ENCODE assay signal across 18 cellular contexts in genomic region chr12:52245259-52245961, GRCh38. TPM values are rescaled to one million over a fixed set of nuclear protein-coding genes. Genes with fewer than 3 reads are reported as not detected.
DNase-seq lines count a peak whose midpoint lies in the region; ATAC-seq and TF ChIP-seq lines count a peak whose summit lies in the region.
"Had no signal": no experiment of that assay in that cellular context is flagged by ENCODE, and none has a peak within 500 bp of the region (broad histone marks: within the 10 kb centered on the region; RNA-seq: fewer than 3 reads in every experiment).

No MANE protein-coding gene starts in this region.

- H3K27ac Mint-ChIP-seq in activated CD8-positive, alpha-beta memory T cell treated with anti-CD3 and anti-CD28 coated beads, Interleukin-2, amount 10 ng/mL, durations not matched to agents 7 days and 5 days, result peak overlapping the region; percentile 73
- H3K27ac Mint-ChIP-seq in MCF 10A (ENCODE audit: low read depth, unreplicated experiment), result peak overlapping the region; percentile 99
- H3K27ac Mint-ChIP-seq: endodermal cell, WTC11 had no signal

- no peak overlapping the region; the same call in 1 of the 2 replicates for H3K27ac ChIP-seq in HCT116 (ENCODE audit: low read depth, low read length)
- H3K27ac ChIP-seq: brain microvascular endothelial cell had no signal

- CTCF ChIA-PET in activated CD8-positive, alpha-beta memory T cell treated with anti-CD3 and anti-CD28 coated beads, Interleukin-2, amount 10 ng/mL, durations not matched to agents 7 days and 5 days (lab: Charles Lee), result interaction anchor here (1.4 to 2.9 kb wide), 9 partner anchors 14 to 639 kb away, joined by 3 to 19 read pairs (median 7); no protein-coding TSS in a partner anchor
- CTCF ChIA-PET in HCT116 (lab: Charles Lee), result interaction anchor here (1.3 to 3.5 kb wide), 4 partner anchors 24 to 82 kb away, joined by 4 to 21 read pairs (median 8); no protein-coding TSS in a partner anchor
- CTCF ChIA-PET in MCF 10A (lab: Yijun Ruan, JAX), result interaction anchor here (0.6 to 3.8 kb wide), 13 partner anchors 10 to 634 kb away, joined by 3 to 34 read pairs (median 3); no protein-coding TSS in a partner anchor

- no peaks in the 10 kb centered on the region for H3K36me3 Mint-ChIP-seq in activated CD8-positive, alpha-beta memory T cell treated with anti-CD3 and anti-CD28 coated beads, Interleukin-2, amount 10 ng/mL, durations not matched to agents 7 days and 5 days
- H3K36me3 Mint-ChIP-seq in MCF 10A (ENCODE audit: insufficient read depth, unreplicated experiment), result peaks cover 98% of the 10 kb centered on the region
- H3K36me3 Mint-ChIP-seq: WTC11 had no signal

- H3K79me2 ChIP-seq in HCT116 (ENCODE audit: insufficient read depth, low read length), result no peaks in the 10 kb centered on the region

- ATAC-seq in activated CD8-positive, alpha-beta memory T cell treated with anti-CD3 and anti-CD28 coated beads, Interleukin-2, amount 10 ng/mL, durations not matched to agents 7 days and 5 days, result no peak
- ATAC-seq in HCT116 (no peak), GM21723 (IDR thresholded peaks at IDR 0.05; ENCODE audit: unreplicated experiment) (no peak), HG03521 (IDR thresholded peaks at IDR 0.05; ENCODE audit: unreplicated experiment) (no peak)
- ATAC-seq: gastrocnemius medialis, WTC11 had no signal

- RAD21 ChIA-PET in HCT116 (lab: Charles Lee; ENCODE audit: low non-redundant PET in 1 of 2, low total read pairs in 2 of 2, uncharacterized antibody in 2 of 2, unreplicated experiment in 2 of 2), result no interaction called here

- peaks cover 66% of the 10 kb centered on the region for H3K4me1 Mint-ChIP-seq in activated CD8-positive, alpha-beta memory T cell treated with anti-CD3 and anti-CD28 coated beads, Interleukin-2, amount 10 ng/mL, durations not matched to agents 7 days and 5 days
- H3K4me1 Mint-ChIP-seq in MCF 10A (ENCODE audit: insufficient read depth, unreplicated experiment), result peaks cover 65% of the 10 kb centered on the region

- H3K27me3 Mint-ChIP-seq in activated CD8-positive, alpha-beta memory T cell treated with anti-CD3 and anti-CD28 coated beads, Interleukin-2, amount 10 ng/mL, durations not matched to agents 7 days and 5 days, result peaks cover 10% of the 10 kb centered on the region
- H3K27me3 Mint-ChIP-seq in MCF 10A (ENCODE audit: insufficient read depth, unreplicated experiment), result no peaks in the 10 kb centered on the region

- H3K4me1 ChIP-seq in HCT116 (ENCODE audit: control insufficient read depth in 1 of 2, insufficient read depth in 2 of 2, low read length in 2 of 2), result peaks cover 66 to 87% of the 10 kb centered on the region in 2 experiments
- peaks cover 77% of the 10 kb centered on the region for H3K4me1 ChIP-seq in skeletal muscle satellite cell (ENCODE audit: control insufficient read depth, insufficient read depth, low read length)

- H3K9me3 ChIP-seq in HCT116 (ENCODE audit: control insufficient read depth in 1 of 2, insufficient read depth in 1 of 2, low read depth in 1 of 2, low read length in 2 of 2) (no peaks in the 10 kb centered on the region), skeletal muscle satellite cell (replicated peaks; ENCODE audit: low read length) (no peaks in the 10 kb centered on the region)
- H3K9me3 ChIP-seq: gastrocnemius medialis, SK-N-SH had no signal

- H3K4me3 Mint-ChIP-seq in activated CD8-positive, alpha-beta memory T cell treated with anti-CD3 and anti-CD28 coated beads, Interleukin-2, amount 10 ng/mL, durations not matched to agents 7 days and 5 days, result no peak overlapping the region
- H3K4me3 Mint-ChIP-seq in MCF 10A (ENCODE audit: unreplicated experiment), result peak overlapping the region; percentile 35
- H3K4me3 Mint-ChIP-seq: endodermal cell, WTC11 had no signal

- H4K20me1 ChIP-seq in HCT116 (ENCODE audit: insufficient read depth), result no peaks in the 10 kb centered on the region

- no peaks in the 10 kb centered on the region for H3K9me3 Mint-ChIP-seq in activated CD8-positive, alpha-beta memory T cell treated with anti-CD3 and anti-CD28 coated beads, Interleukin-2, amount 10 ng/mL, durations not matched to agents 7 days and 5 days (ENCODE audit: low read depth)
- no peaks in the 10 kb centered on the region for H3K9me3 Mint-ChIP-seq in MCF 10A (ENCODE audit: unreplicated experiment)
- H3K9me3 Mint-ChIP-seq: endodermal cell, WTC11 had no signal

- H3K27me3 ChIP-seq in HCT116 (ENCODE audit: insufficient read depth, low read length), result no peaks in the 10 kb centered on the region
- no peaks in the 10 kb centered on the region for H3K27me3 ChIP-seq in skeletal muscle satellite cell (ENCODE audit: control insufficient read depth, insufficient read depth, low read length)
- H3K27me3 ChIP-seq: brain microvascular endothelial cell, gastrocnemius medialis had no signal

- peak overlapping the region; percentile 44; the same call in 1 of the 2 replicates for H3K9ac ChIP-seq in HCT116 (ENCODE audit: low read length)
- H3K9ac ChIP-seq in skeletal muscle satellite cell (ENCODE audit: low read depth, low read length), result peak overlapping the region; percentile 10

- TF ChIP-seq RAD21 in HCT116 (IDR thresholded peaks at IDR 0.05; ENCODE audit: low read depth), result no peak

- intact Hi-C loops in HCT116 (cut with micrococcal nuclease), result no loop called here
- intact Hi-C loops in MCF 10A (cut with micrococcal nuclease), result loop anchor here (2.0 kb wide), 1 partner anchor 35 kb away; no protein-coding TSS in a partner anchor

- DNase-seq in activated CD8-positive, alpha-beta memory T cell treated with anti-CD3 and anti-CD28 coated beads, Interleukin-2, amount 10 ng/mL, durations not matched to agents 7 days and 5 days, result no peak
- DNase-seq in activated CD8-positive, alpha-beta memory T cell treated with anti-CD3 and anti-CD28 coated beads, Interleukin-2, amount 50 U/mL, for 48 hours, result no peak
- no peak for DNase-seq in HCT116 (ENCODE audit: low read depth, low spot score)
- DNase-seq in MCF 10A (ENCODE audit: unreplicated experiment), result no peak
- no peak for DNase-seq in KG1 (lab: John Stamatoyannopoulos, UW)
- DNase-seq: brain microvascular endothelial cell, EL, endodermal cell, GOT3, Kasumi-1, NCI-H1930 had no signal

- H3K36me3 ChIP-seq in HCT116 (ENCODE audit: control insufficient read depth in 1 of 2, insufficient read depth in 2 of 2, low read length in 2 of 2), result no peaks in the 10 kb centered on the region
- H3K36me3 ChIP-seq in skeletal muscle satellite cell (ENCODE audit: insufficient read depth, low read length), result no peaks in the 10 kb centered on the region
- H3K36me3 ChIP-seq: brain microvascular endothelial cell, gastrocnemius medialis had no signal

- no peak for TF ChIP-seq POLR2A in HCT116 (IDR thresholded peaks at IDR 0.05; ENCODE audit: borderline replicate concordance, extremely low read depth, insufficient read depth, insufficient read length)

- TF ChIP-seq CTCF in HCT116 (IDR thresholded peaks at IDR 0.05 in 2 of 3, conservative IDR thresholded peaks at IDR 0.05 in 1 of 3; ENCODE audit: borderline replicate concordance in 1 of 3, insufficient read depth in 1 of 3, low read depth in 2 of 3, low read length in 2 of 3), result no peak
- TF ChIP-seq CTCF in MCF 10A (IDR thresholded peaks at IDR 0.05; ENCODE audit: unreplicated experiment), result no peak

- H3K4me2 ChIP-seq in HCT116 (ENCODE audit: low read length) (peak overlapping the region; percentile 88; the same call in 1 of the 2 replicates), skeletal muscle satellite cell (ENCODE audit: low read length) (peak overlapping the region; percentile 35)

- H3K4me3 ChIP-seq in HCT116 (replicated peaks in 1 of 2; ENCODE audit: low read depth in 1 of 2, low read length in 2 of 2) (no peak overlapping the region), skeletal muscle satellite cell (ENCODE audit: low read length) (no peak overlapping the region)
- H3K4me3 ChIP-seq: gastrocnemius medialis had no signal

- BruUV-seq in HCT116 (replicated peaks; lab: Mats Ljungman, UMichigan) (no TSS peak), MCF 10A (replicated peaks; lab: Mats Ljungman, UMichigan) (no TSS peak)

- no peaks in the 10 kb centered on the region for H3K9me2 ChIP-seq in HCT116 (ENCODE audit: insufficient read depth)
- H3K9me2 ChIP-seq: SK-N-SH had no signal

- H2AFZ ChIP-seq in HCT116 (ENCODE audit: low read depth, low read length, poor library complexity, severe bottlenecking), result no peak overlapping the region

- POLR2A ChIA-PET in HCT116 (lab: Charles Lee) (interaction anchor here (1.2 to 1.7 kb wide), 2 partner anchors 34 to 98 kb away, joined by 3 to 6 read pairs; no protein-coding TSS in a partner anchor), MCF 10A (lab: Yijun Ruan, JAX) (interaction anchor here (0.6 to 2.7 kb wide), 13 partner anchors 9 to 239 kb away, joined by 3 to 24 read pairs (median 4); no protein-coding TSS in a partner anchor)

TF ChIP-seq in HCT116, 20 proteins besides CTCF, POLR2A, EP300 and RAD21 (continues in another document):
- TF ChIP-seq TCF7L2 (IDR thresholded peaks at IDR 0.05; ENCODE audit: borderline replicate concordance, extremely low read depth, insufficient read depth, insufficient read length), result no peak
- no peak for TF ChIP-seq YY1 (IDR thresholded peaks at IDR 0.05; ENCODE audit: extremely low read depth, insufficient replicate concordance, low read depth, low read length)
- TF ChIP-seq EZH2phosphoT487 (IDR thresholded peaks at IDR 0.05; ENCODE audit: borderline replicate concordance), result no peak

RNA-seq across cellular contexts. Expression of gene KRT7, which starts 12.4 kb away (rescaled TPM):
- 10 to 100 TPM in 1 of 2 experiments, 1 to 10 TPM in 1; 4.7 to 18.3 TPM for total RNA-seq in activated CD8-positive, alpha-beta memory T cell treated with anti-CD3 and anti-CD28 coated beads, Interleukin-2, amount 10 ng/mL, durations not matched to agents 7 days and 5 days
- total RNA-seq in HCT116 (2021; ENCODE audit: unreplicated experiment) (72.6 TPM), MCF 10A (2022) (2,379 and 3,360 TPM in 2 replicates)
- 96.4 and 207 TPM in 2 replicates for polyA plus RNA-seq in HCT116 (2012)
- 2.3 and 12.5 TPM in 2 replicates for total RNA-seq in skeletal muscle satellite cell (2012; rRNA removed)

RNA-seq across cellular contexts. Expression of gene KRT86, which starts 29.0 kb away (rescaled TPM):
- 1 to 10 TPM in 1 of 2 experiments, under 1 TPM in 1; 0.18 to 1.2 TPM for total RNA-seq in activated CD8-positive, alpha-beta memory T cell treated with anti-CD3 and anti-CD28 coated beads, Interleukin-2, amount 10 ng/mL, durations not matched to agents 7 days and 5 days
- total RNA-seq in HCT116 (2021; ENCODE audit: unreplicated experiment), result 1.5 TPM
- polyA plus RNA-seq in HCT116 (2012), result 0.62 and 1.4 TPM in 2 replicates
- 37.8 and 45.1 TPM in 2 replicates for total RNA-seq in MCF 10A (2022)
- total RNA-seq in skeletal muscle satellite cell (2012; rRNA removed), result 0.22 TPM in 1 of 2 replicates, not detected in the other
- total RNA-seq: endodermal cell, urinary bladder had no signal

RNA-seq across cellular contexts. Expression of gene KRT81, which starts 45.9 kb away (rescaled TPM):
- under 1 TPM in 1 of 2 experiments, not detected in 1; 0.30 TPM for total RNA-seq in activated CD8-positive, alpha-beta memory T cell treated with anti-CD3 and anti-CD28 coated beads, Interleukin-2, amount 10 ng/mL, durations not matched to agents 7 days and 5 days
- total RNA-seq in HCT116 (2021; ENCODE audit: unreplicated experiment) (0.84 TPM), MCF 10A (2022) (2,023 and 2,244 TPM in 2 replicates)
- polyA plus RNA-seq in HCT116 (2012), result 1.1 and 2.3 TPM in 2 replicates
- total RNA-seq in skeletal muscle satellite cell (2012; rRNA removed), result under 0.01 TPM in 1 of 2 replicates, not detected in the other
- total RNA-seq: endodermal cell, gastrocnemius medialis, urinary bladder had no signal
- polyA plus RNA-seq: urinary bladder had no signal

RNA-seq across cellular contexts. Expression of gene KRT80, which starts 53.6 kb away (rescaled TPM):
- not detected for total RNA-seq in activated CD8-positive, alpha-beta memory T cell treated with anti-CD3 and anti-CD28 coated beads, Interleukin-2, amount 10 ng/mL, durations not matched to agents 7 days and 5 days
- 8.8 TPM for total RNA-seq in HCT116 (2021; ENCODE audit: unreplicated experiment)
- polyA plus RNA-seq in HCT116 (2012), result 14.4 and 24.3 TPM in 2 replicates
- total RNA-seq in MCF 10A (2022), result 27.4 and 52.3 TPM in 2 replicates
- under 0.01 and 1.5 TPM in 2 replicates for total RNA-seq in skeletal muscle satellite cell (2012; rRNA removed)

Comparison
In these comparisons a context has a peak if more than half of its experiments do, and no peak if none do; other contexts are left out.
1. RNA of gene KRT7, which starts 12.4 kb away (total RNA-seq): 2,379 to 3,360 TPM in MCF 10A; 72.6 TPM in HCT116 (single experiment) and 4.7 to 18.3 TPM in activated CD8-positive, alpha-beta memory T cell treated with anti-CD3 and anti-CD28 coated beads, Interleukin-2, amount 10 ng/mL, durations not matched to agents 7 days and 5 days; every median in the first group is over 10 times any median in the second.
2. RNA of gene KRT86, which starts 29.0 kb away (total RNA-seq): 37.8 to 45.1 TPM in MCF 10A; 1.5 TPM in HCT116 (single experiment) and 0.18 to 1.2 TPM in activated CD8-positive, alpha-beta memory T cell treated with anti-CD3 and anti-CD28 coated beads, Interleukin-2, amount 10 ng/mL, durations not matched to agents 7 days and 5 days; every median in the first group is over 10 times any median in the second.
3. RNA of gene KRT81, which starts 45.9 kb away (total RNA-seq): 2,023 to 2,244 TPM in MCF 10A; 0.84 TPM in HCT116 (single experiment) and 0.30 TPM in activated CD8-positive, alpha-beta memory T cell treated with anti-CD3 and anti-CD28 coated beads, Interleukin-2, amount 10 ng/mL, durations not matched to agents 7 days and 5 days; every median in the first group is over 1,000 times any median in the second.